ENCODE assay signal across 2 cellular contexts in genomic region chr1:159011701-159012100, GRCh38.
A peak's percentile ranks its signal among the peaks of the same experiment; 100 is the strongest.
TF ChIP-seq lines count a peak whose summit lies in the region.

No MANE protein-coding gene starts in this region.

TF ChIP-seq in IMR-90, 13 proteins besides CTCF, POLR2A, EP300 and RAD21:
- TF ChIP-seq CHD1 (IDR thresholded peaks at IDR 0.05; ENCODE audit: low read depth, low read length) (no peak), NFE2L2 (IDR thresholded peaks at IDR 0.05; ENCODE audit: low read depth, low read length) (no peak), SMC3 (IDR thresholded peaks at IDR 0.05; ENCODE audit: low read depth, low read length) (no peak), RCOR1 (IDR thresholded peaks at IDR 0.05; ENCODE audit: insufficient replicate concordance, low read length) (no peak), RFX5 (IDR thresholded peaks at IDR 0.05; ENCODE audit: low read depth, low read length) (no peak), CEBPB (IDR thresholded peaks at IDR 0.05; ENCODE audit: low read depth, low read length) (no peak), MAZ (IDR thresholded peaks at IDR 0.05; ENCODE audit: borderline replicate concordance, low read depth, low read length) (no peak), MAFK (IDR thresholded peaks at IDR 0.05; ENCODE audit: low read depth, low read length) (no peak), FOS (IDR thresholded peaks at IDR 0.05; ENCODE audit: low read depth, low read length) (no peak), BHLHE40 (IDR thresholded peaks at IDR 0.05; ENCODE audit: low read depth, low read length) (no peak), MXI1 (IDR thresholded peaks at IDR 0.05; ENCODE audit: borderline replicate concordance, low read depth, low read length) (no peak)
- TF ChIP-seq, protein P1, sequence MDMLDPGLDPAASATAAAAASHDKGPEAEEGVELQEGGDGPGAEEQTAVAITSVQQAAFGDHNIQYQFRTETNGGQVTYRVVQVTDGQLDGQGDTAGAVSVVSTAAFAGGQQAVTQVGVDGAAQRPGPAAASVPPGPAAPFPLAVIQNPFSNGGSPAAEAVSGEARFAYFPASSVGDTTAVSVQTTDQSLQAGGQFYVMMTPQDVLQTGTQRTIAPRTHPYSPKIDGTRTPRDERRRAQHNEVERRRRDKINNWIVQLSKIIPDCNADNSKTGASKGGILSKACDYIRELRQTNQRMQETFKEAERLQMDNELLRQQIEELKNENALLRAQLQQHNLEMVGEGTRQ (IDR thresholded peaks at IDR 0.05; ENCODE audit: low read depth, low read length): no peak
- TF ChIP-seq, protein P2, sequence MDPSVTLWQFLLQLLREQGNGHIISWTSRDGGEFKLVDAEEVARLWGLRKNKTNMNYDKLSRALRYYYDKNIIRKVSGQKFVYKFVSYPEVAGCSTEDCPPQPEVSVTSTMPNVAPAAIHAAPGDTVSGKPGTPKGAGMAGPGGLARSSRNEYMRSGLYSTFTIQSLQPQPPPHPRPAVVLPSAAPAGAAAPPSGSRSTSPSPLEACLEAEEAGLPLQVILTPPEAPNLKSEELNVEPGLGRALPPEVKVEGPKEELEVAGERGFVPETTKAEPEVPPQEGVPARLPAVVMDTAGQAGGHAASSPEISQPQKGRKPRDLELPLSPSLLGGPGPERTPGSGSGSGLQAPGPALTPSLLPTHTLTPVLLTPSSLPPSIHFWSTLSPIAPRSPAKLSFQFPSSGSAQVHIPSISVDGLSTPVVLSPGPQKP (IDR thresholded peaks at IDR 0.05; ENCODE audit: borderline replicate concordance, low read depth, low read length): no peak

TF ChIP-seq in GM12878, 131 proteins besides CTCF, POLR2A, EP300 and RAD21:
- TF ChIP-seq MXI1 (IDR thresholded peaks at IDR 0.05; ENCODE audit: low read depth, low read length) (no peak), ZBTB11 (CRISPR knock-in tag; IDR thresholded peaks at IDR 0.05) (no peak), RB1 (IDR thresholded peaks at IDR 0.05; ENCODE audit: borderline replicate concordance) (0 out of 2 replicates have a peak, but pooled peaks have one; percentile 40), SUPT20H (IDR thresholded peaks at IDR 0.05; ENCODE audit: borderline replicate concordance, control insufficient read depth, low read depth, low read length) (no peak), NR2F1 (conservative IDR thresholded peaks at IDR 0.05) (no peak), RFX5 (IDR thresholded peaks at IDR 0.05; ENCODE audit: low read depth, low read length) (no peak), FOXK2 (IDR thresholded peaks at IDR 0.05) (no peak), CEBPB (IDR thresholded peaks at IDR 0.05; ENCODE audit: borderline replicate concordance in 1 of 2, low read depth in 2 of 2, low read length in 2 of 2) (no peak), GATAD2B (conservative IDR thresholded peaks at IDR 0.05; ENCODE audit: low read depth) (no peak)
